Comparison of ENCODE assay signal across 1 cellular context in the genomic region with DNA sequence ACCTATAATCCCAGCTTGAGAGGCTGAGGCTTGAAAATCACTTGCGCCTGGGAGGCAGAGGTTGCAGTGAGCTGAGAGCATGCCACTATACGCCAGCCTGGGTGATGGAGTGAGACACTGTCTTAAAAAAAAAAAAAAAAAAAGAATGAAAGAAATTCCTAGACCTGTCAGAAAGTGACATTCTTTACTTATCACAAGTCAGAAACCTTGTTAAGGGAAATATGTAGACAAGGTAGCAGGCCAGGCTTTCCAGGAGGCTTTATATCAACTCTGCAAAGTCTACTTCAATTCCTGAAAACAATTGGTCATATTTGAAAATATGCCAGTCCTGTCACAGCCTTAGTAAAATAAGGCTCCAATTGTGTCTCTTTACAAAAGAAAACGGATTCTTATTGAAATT.
TF ChIP-seq lines count a peak whose summit lies in the region.

No MANE protein-coding gene starts in this region.

TF ChIP-seq in HEK293, 187 proteins besides CTCF, POLR2A, EP300 and RAD21:
- TF ChIP-seq ZNF335 (tag by site-specific recombination; conservative IDR thresholded peaks at IDR 0.05), result peak; percentile 4; the same call in 1 of the 2 replicates
- no peak for TF ChIP-seq SALL2 (tag by site-specific recombination; IDR thresholded peaks at IDR 0.05; ENCODE audit: borderline replicate concordance)
- no peak for TF ChIP-seq ZNF629 (tag by site-specific recombination; IDR thresholded peaks at IDR 0.05)
